ENCODE assay signal across 15 cellular contexts in genomic region chr5:151182976-151183375, GRCh38. TPM values are rescaled to one million over a fixed set of nuclear protein-coding genes. Genes with fewer than 3 reads are reported as not detected.
DNase-seq lines count a peak whose midpoint lies in the region; ATAC-seq, FAIRE-seq and TF ChIP-seq lines count a peak whose summit lies in the region.
"Had no signal": no experiment of that assay in that cellular context is flagged by ENCODE, and none has a peak within 500 bp of the region (broad histone marks: within the 10 kb centered on the region; RNA-seq: fewer than 3 reads in every experiment).

No MANE protein-coding gene starts in this region.

- TF ChIP-seq CTCF in right atrium auricular region (IDR thresholded peaks at IDR 0.05), result no peak

- no peaks in the 10 kb centered on the region for H3K4me1 ChIP-seq in right atrium auricular region

- peak; percentile 44 for DNase-seq in right atrium auricular region (ENCODE audit: low spot score)
- no peak for DNase-seq in left ventricle myocardium superior
- DNase-seq in activated CD8-positive, alpha-beta memory T cell treated with anti-CD3 and anti-CD28 coated beads, Interleukin-2, amount 50 U/mL, for 48 hours, result peak; percentile 32
- DNase-seq in stimulated activated CD8-positive, alpha-beta memory T cell treated with anti-CD3 and anti-CD28 coated beads, Interleukin-4, amount 100 ng/mL, for 48 hours, result peak; percentile 10
- no peak for DNase-seq in G401 (ENCODE audit: low spot score)
- no peak for DNase-seq in frontal cortex (ENCODE audit: low spot score in 2 of 2)
- DNase-seq: C1 segment of cervical spinal cord; CD4-positive, alpha-beta T cell; DMS79; H7 had no signal

- no peak for FAIRE-seq in frontal cortex (lab: Jason Lieb, UNC)
- FAIRE-seq: A204.1, G401.6, GM12891 had no signal

- in situ Hi-C loops in G401 (cut with HindIII; ENCODE audit: low sequenced_read_pairs), result no loop called here

- no peaks in the 10 kb centered on the region for H3K9me3 ChIP-seq in right atrium auricular region

- no peak overlapping the region for H3K4me3 ChIP-seq in right atrium auricular region
- H3K4me3 ChIP-seq: GM23338 had no signal

- ATAC-seq in left ventricle myocardium superior (no peak), GM21360 (IDR thresholded peaks at IDR 0.05; ENCODE audit: unreplicated experiment) (no peak)
- ATAC-seq: GM23338 had no signal

- peaks cover 59% of the 10 kb centered on the region for H3K36me3 ChIP-seq in right atrium auricular region

- intact Hi-C loops in left ventricle myocardium superior (cut with micrococcal nuclease), result no loop called here

- no peaks in the 10 kb centered on the region for H3K27me3 ChIP-seq in right atrium auricular region

- H3K27ac ChIP-seq in right atrium auricular region, result no peak overlapping the region

RNA-seq across cellular contexts. Expression of gene ANXA6, which starts 25.4 kb away (rescaled TPM):
- 100 to 1,000 TPM; 164 to 165 TPM for total RNA-seq in right atrium auricular region
- 214 TPM for total RNA-seq in left ventricle myocardium superior
- 299 and 371 TPM in 2 replicates for total RNA-seq in G401 (2014; rRNA removed; shearing (Covaris generic))
- 48.9 TPM for total RNA-seq in frontal cortex

RNA-seq across cellular contexts. Expression of gene CCDC69, which starts 40.9 kb away (rescaled TPM):
- total RNA-seq in right atrium auricular region, result 100 to 1,000 TPM; 185 to 202 TPM
- 178 TPM for total RNA-seq in left ventricle myocardium superior
- total RNA-seq in G401 (2014; rRNA removed; shearing (Covaris generic)), result 3.9 and 7.0 TPM in 2 replicates
- 0.41 TPM for total RNA-seq in frontal cortex

Comparison
In these comparisons a context has a peak if more than half of its experiments do, and no peak if none do; other contexts are left out.
1. DNase-seq: peak in right atrium auricular region (single experiment), activated CD8-positive, alpha-beta memory T cell treated with anti-CD3 and anti-CD28 coated beads, Interleukin-2, amount 50 U/mL, for 48 hours (single experiment) and stimulated activated CD8-positive, alpha-beta memory T cell treated with anti-CD3 and anti-CD28 coated beads, Interleukin-4, amount 100 ng/mL, for 48 hours (single experiment); none in left ventricle myocardium superior (single experiment), G401 (single experiment) and frontal cortex (0 of 2).
2. RNA of gene CCDC69, which starts 40.9 kb away (total RNA-seq): 185 to 202 TPM in right atrium auricular region and 178 TPM in left ventricle myocardium superior (single experiment); 3.9 to 7.0 TPM in G401 and 0.41 TPM in frontal cortex (single experiment); every median in the first group is over 10 times any median in the second.